ENCODE assay signal across 22 cellular contexts in the genomic region with DNA sequence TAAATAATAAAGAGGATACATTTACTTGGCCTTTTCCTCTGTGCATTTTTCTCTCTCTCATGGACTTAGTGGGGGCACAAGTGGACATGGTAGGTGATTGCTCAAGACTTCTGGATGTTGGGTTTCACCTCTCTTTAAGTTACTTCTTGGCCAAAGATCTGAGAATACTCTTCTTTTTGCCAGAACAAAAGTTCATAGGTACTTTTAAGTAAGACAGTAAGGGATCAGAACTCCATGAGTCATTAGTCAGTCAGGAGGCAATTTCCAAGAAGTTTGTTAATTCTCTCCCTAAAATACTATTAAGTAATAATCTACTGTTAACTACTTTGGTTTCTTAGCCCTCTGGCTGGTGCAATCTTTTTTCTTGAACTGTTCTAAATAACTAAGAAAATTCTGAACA.
DNase-seq lines count a peak whose midpoint lies in the region; ATAC-seq, FAIRE-seq and TF ChIP-seq lines count a peak whose summit lies in the region.
"Had no signal": no experiment of that assay in that cellular context is flagged by ENCODE, and none has a peak within 500 bp of the region (broad histone marks: within the 10 kb centered on the region; RNA-seq: fewer than 3 reads in every experiment).

No MANE protein-coding gene starts in this region.

- H3K27me3 Mint-ChIP-seq in MCF 10A (ENCODE audit: insufficient read depth, unreplicated experiment): peaks cover 10% of the 10 kb centered on the region
- H3K27me3 Mint-ChIP-seq in stimulated activated memory B cell treated with anti-CD40 and anti-IgM and Interleukin-4, amounts not matched to agents 10 μg/mL and 1 μg/mL and 100 μg/mL, for 72 hours: no peaks in the 10 kb centered on the region
- H3K27me3 Mint-ChIP-seq: CD4-positive, alpha-beta T cell had no signal

- no peak for FAIRE-seq in bronchial epithelial cell (lab: Jason Lieb, UNC)
- FAIRE-seq: G401.6 had no signal

- no peaks in the 10 kb centered on the region for H3K36me3 Mint-ChIP-seq in MCF 10A (ENCODE audit: insufficient read depth, unreplicated experiment)
- no peaks in the 10 kb centered on the region for H3K36me3 Mint-ChIP-seq in stimulated activated memory B cell treated with anti-CD40 and anti-IgM and Interleukin-4, amounts not matched to agents 10 μg/mL and 1 μg/mL and 100 μg/mL, for 72 hours
- H3K36me3 Mint-ChIP-seq: IgD-negative memory B cell had no signal

- H3K4me1 ChIP-seq in breast epithelium: no peaks in the 10 kb centered on the region
- H3K4me1 ChIP-seq in ovary (ENCODE audit: insufficient read depth): no peaks in the 10 kb centered on the region
- H3K4me1 ChIP-seq: Caco-2, SJSA1 had no signal

- H3K36me3 ChIP-seq in breast epithelium (no peaks in the 10 kb centered on the region), bronchial epithelial cell (ENCODE audit: control insufficient read depth, insufficient read depth, low read length) (no peaks in the 10 kb centered on the region), ovary (no peaks in the 10 kb centered on the region)
- H3K36me3 ChIP-seq: MG63, SJSA1 had no signal

- peak overlapping the region; percentile 25 for H3K27ac Mint-ChIP-seq in MCF 10A (ENCODE audit: low read depth, unreplicated experiment)
- no peak overlapping the region for H3K27ac Mint-ChIP-seq in stimulated activated memory B cell treated with anti-CD40 and anti-IgM and Interleukin-4, amounts not matched to agents 10 μg/mL and 1 μg/mL and 100 μg/mL, for 72 hours
- H3K27ac Mint-ChIP-seq: CD4-positive, alpha-beta T cell; H9 had no signal

- DNase-seq in MCF 10A (ENCODE audit: unreplicated experiment) (peak; percentile 81), breast epithelium (ENCODE audit: low spot score in 2 of 2) (no peak), bronchial epithelial cell (ENCODE audit: low read depth) (peak; percentile 42), fibroblast of villous mesenchyme (ENCODE audit: low read depth) (peak; percentile 9), NCI-H446 (lab: John Stamatoyannopoulos, UW) (no peak), NCI-H748 (lab: John Stamatoyannopoulos, UW; ENCODE audit: unreplicated experiment) (no peak), ovary (no peak)
- DNase-seq: Caco-2; CD4-positive, alpha-beta T cell; H9; Karpas-422; MG63; NCI-H1092; NCI-H2081 treated with DMSO at 0.1 percent for 48 hours; NCI-H510A treated with DMSO at 0.1 percent for 48 hours; NCI-H82; PC-9 had no signal

- no peak for TF ChIP-seq EP300 in ovary (IDR thresholded peaks at IDR 0.05)

- H3K4me3 Mint-ChIP-seq in MCF 10A (ENCODE audit: unreplicated experiment): no peak overlapping the region
- no peak overlapping the region for H3K4me3 Mint-ChIP-seq in stimulated activated memory B cell treated with anti-CD40 and anti-IgM and Interleukin-4, amounts not matched to agents 10 μg/mL and 1 μg/mL and 100 μg/mL, for 72 hours
- H3K4me3 Mint-ChIP-seq: CD4-positive, alpha-beta T cell; H9; IgD-negative memory B cell had no signal

- H3K4me3 ChIP-seq in breast epithelium (no peak overlapping the region), bronchial epithelial cell (ENCODE audit: low read depth, low read length) (no peak overlapping the region), fibroblast of villous mesenchyme (ENCODE audit: low read depth, low read length) (no peak overlapping the region), ovary (no peak overlapping the region)
- H3K4me3 ChIP-seq: MG63, PC-9, SJSA1 had no signal

- peaks cover 24% of the 10 kb centered on the region for H3K4me1 Mint-ChIP-seq in MCF 10A (ENCODE audit: insufficient read depth, unreplicated experiment)
- no peaks in the 10 kb centered on the region for H3K4me1 Mint-ChIP-seq in stimulated activated memory B cell treated with anti-CD40 and anti-IgM and Interleukin-4, amounts not matched to agents 10 μg/mL and 1 μg/mL and 100 μg/mL, for 72 hours
- H3K4me1 Mint-ChIP-seq: IgD-negative memory B cell had no signal

- ATAC-seq in stimulated activated memory B cell treated with anti-CD40 and anti-IgM and Interleukin-4, amounts not matched to agents 10 μg/mL and 1 μg/mL and 100 μg/mL, for 72 hours: no peak

- TF ChIP-seq CTCF in MCF 10A (IDR thresholded peaks at IDR 0.05; ENCODE audit: unreplicated experiment) (no peak), breast epithelium (IDR thresholded peaks at IDR 0.05) (no peak), bronchial epithelial cell (IDR thresholded peaks at IDR 0.05; ENCODE audit: insufficient read depth, low read length, severe bottlenecking) (no peak), fibroblast of villous mesenchyme (IDR thresholded peaks at IDR 0.05; ENCODE audit: insufficient read depth, low read depth, low read length) (no peak), ovary (IDR thresholded peaks at IDR 0.05) (no peak)

- no peak for TF ChIP-seq POLR2A in breast epithelium (IDR thresholded peaks at IDR 0.05)
- no peak for TF ChIP-seq POLR2A in ovary (IDR thresholded peaks at IDR 0.05)

- H3K27me3 ChIP-seq in breast epithelium: no peaks in the 10 kb centered on the region
- no peaks in the 10 kb centered on the region for H3K27me3 ChIP-seq in bronchial epithelial cell (ENCODE audit: control insufficient read depth, insufficient read depth, low read length)
- no peaks in the 10 kb centered on the region for H3K27me3 ChIP-seq in ovary
- H3K27me3 ChIP-seq: MG63 had no signal

- BruUV-seq in MCF 10A (replicated peaks; lab: Mats Ljungman, UMichigan): no TSS peak

- no peak overlapping the region for H3K27ac ChIP-seq in breast epithelium
- no peak overlapping the region for H3K27ac ChIP-seq in ovary
- H3K27ac ChIP-seq: 22Rv1, PC-9, SJSA1 had no signal

- CTCF ChIA-PET in MCF 10A (lab: Yijun Ruan, JAX): interaction anchor here (0.6 to 0.8 kb wide), 2 partner anchors 47 to 100 kb away, joined by 5 to 7 read pairs; no protein-coding TSS in a partner anchor

- POLR2A ChIA-PET in MCF 10A (lab: Yijun Ruan, JAX): interaction anchor here (0.7 to 1.0 kb wide), 2 partner anchors 201 to 463 kb away, joined by 3 read pairs; no protein-coding TSS in a partner anchor

- no peaks in the 10 kb centered on the region for H3K9me3 ChIP-seq in breast epithelium
- no peaks in the 10 kb centered on the region for H3K9me3 ChIP-seq in ovary
- H3K9me3 ChIP-seq: Caco-2, MG63, SJSA1 had no signal

- H3K9me3 Mint-ChIP-seq in MCF 10A (ENCODE audit: unreplicated experiment): no peaks in the 10 kb centered on the region
- H3K9me3 Mint-ChIP-seq in stimulated activated memory B cell treated with anti-CD40 and anti-IgM and Interleukin-4, amounts not matched to agents 10 μg/mL and 1 μg/mL and 100 μg/mL, for 72 hours: no peaks in the 10 kb centered on the region
- H3K9me3 Mint-ChIP-seq: CD4-positive, alpha-beta T cell; H9; IgD-negative memory B cell had no signal

- intact Hi-C loops in MCF 10A (cut with micrococcal nuclease): no loop called here
- intact Hi-C loops in breast epithelium (cut with DNase I; ENCODE audit: low total_unique reads): no loop called here
- intact Hi-C loops in ovary (cut with DNase I): no loop called here

Comparison
In these comparisons a context has a peak if more than half of its experiments do, and no peak if none do; other contexts are left out.
1. DNase-seq: peak in MCF 10A (single experiment), bronchial epithelial cell (single experiment) and fibroblast of villous mesenchyme (single experiment); none in breast epithelium (0 of 2), NCI-H446 (0 of 2), NCI-H748 (single experiment) and ovary (0 of 5).